1 cellular context compared by ENCODE assay signal in the genomic region with DNA sequence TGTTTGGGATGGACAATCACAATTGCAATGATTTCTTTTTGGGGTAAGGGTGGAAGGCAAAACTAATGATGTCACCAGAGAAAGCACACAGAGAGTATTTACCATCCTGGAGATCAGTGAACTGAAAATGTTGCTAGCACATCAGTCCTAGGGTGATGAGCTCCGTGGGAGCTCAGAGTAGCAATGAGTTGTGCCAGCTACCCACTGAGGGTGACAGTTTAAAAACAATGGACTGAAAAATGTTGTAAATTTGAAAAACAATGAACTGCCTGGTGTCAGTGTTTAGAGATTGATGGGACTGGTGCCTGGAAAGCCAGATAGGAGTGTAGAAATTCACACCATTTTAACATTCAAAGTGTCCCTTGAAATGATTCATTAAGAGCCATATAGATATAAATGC.
TF ChIP-seq lines count a peak whose summit lies in the region.

No MANE protein-coding gene starts in this region.

TF ChIP-seq in H1, 55 proteins besides CTCF, POLR2A, EP300 and RAD21 (continued from another document):
- TF ChIP-seq, protein P1, sequence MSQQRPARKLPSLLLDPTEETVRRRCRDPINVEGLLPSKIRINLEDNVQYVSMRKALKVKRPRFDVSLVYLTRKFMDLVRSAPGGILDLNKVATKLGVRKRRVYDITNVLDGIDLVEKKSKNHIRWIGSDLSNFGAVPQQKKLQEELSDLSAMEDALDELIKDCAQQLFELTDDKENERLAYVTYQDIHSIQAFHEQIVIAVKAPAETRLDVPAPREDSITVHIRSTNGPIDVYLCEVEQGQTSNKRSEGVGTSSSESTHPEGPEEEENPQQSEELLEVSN (IDR thresholded peaks at IDR 0.05), result no peak
- no peak for TF ChIP-seq CTBP2 (IDR thresholded peaks at IDR 0.05; ENCODE audit: borderline replicate concordance, insufficient read depth, insufficient read length, low read length)
- no peak for TF ChIP-seq POU5F1 (IDR thresholded peaks at IDR 0.05; ENCODE audit: low read depth, low read length)
- no peak for TF ChIP-seq SIN3A (conservative IDR thresholded peaks at IDR 0.05 in 1 of 2, IDR thresholded peaks at IDR 0.05 in 1 of 2; ENCODE audit: low read depth in 1 of 2, low read length in 2 of 2)
- TF ChIP-seq SRF (IDR thresholded peaks at IDR 0.05; ENCODE audit: low read depth, low read length), result no peak
- TF ChIP-seq CEBPB (IDR thresholded peaks at IDR 0.05; ENCODE audit: low read depth, low read length), result no peak
- TF ChIP-seq, protein P2, sequence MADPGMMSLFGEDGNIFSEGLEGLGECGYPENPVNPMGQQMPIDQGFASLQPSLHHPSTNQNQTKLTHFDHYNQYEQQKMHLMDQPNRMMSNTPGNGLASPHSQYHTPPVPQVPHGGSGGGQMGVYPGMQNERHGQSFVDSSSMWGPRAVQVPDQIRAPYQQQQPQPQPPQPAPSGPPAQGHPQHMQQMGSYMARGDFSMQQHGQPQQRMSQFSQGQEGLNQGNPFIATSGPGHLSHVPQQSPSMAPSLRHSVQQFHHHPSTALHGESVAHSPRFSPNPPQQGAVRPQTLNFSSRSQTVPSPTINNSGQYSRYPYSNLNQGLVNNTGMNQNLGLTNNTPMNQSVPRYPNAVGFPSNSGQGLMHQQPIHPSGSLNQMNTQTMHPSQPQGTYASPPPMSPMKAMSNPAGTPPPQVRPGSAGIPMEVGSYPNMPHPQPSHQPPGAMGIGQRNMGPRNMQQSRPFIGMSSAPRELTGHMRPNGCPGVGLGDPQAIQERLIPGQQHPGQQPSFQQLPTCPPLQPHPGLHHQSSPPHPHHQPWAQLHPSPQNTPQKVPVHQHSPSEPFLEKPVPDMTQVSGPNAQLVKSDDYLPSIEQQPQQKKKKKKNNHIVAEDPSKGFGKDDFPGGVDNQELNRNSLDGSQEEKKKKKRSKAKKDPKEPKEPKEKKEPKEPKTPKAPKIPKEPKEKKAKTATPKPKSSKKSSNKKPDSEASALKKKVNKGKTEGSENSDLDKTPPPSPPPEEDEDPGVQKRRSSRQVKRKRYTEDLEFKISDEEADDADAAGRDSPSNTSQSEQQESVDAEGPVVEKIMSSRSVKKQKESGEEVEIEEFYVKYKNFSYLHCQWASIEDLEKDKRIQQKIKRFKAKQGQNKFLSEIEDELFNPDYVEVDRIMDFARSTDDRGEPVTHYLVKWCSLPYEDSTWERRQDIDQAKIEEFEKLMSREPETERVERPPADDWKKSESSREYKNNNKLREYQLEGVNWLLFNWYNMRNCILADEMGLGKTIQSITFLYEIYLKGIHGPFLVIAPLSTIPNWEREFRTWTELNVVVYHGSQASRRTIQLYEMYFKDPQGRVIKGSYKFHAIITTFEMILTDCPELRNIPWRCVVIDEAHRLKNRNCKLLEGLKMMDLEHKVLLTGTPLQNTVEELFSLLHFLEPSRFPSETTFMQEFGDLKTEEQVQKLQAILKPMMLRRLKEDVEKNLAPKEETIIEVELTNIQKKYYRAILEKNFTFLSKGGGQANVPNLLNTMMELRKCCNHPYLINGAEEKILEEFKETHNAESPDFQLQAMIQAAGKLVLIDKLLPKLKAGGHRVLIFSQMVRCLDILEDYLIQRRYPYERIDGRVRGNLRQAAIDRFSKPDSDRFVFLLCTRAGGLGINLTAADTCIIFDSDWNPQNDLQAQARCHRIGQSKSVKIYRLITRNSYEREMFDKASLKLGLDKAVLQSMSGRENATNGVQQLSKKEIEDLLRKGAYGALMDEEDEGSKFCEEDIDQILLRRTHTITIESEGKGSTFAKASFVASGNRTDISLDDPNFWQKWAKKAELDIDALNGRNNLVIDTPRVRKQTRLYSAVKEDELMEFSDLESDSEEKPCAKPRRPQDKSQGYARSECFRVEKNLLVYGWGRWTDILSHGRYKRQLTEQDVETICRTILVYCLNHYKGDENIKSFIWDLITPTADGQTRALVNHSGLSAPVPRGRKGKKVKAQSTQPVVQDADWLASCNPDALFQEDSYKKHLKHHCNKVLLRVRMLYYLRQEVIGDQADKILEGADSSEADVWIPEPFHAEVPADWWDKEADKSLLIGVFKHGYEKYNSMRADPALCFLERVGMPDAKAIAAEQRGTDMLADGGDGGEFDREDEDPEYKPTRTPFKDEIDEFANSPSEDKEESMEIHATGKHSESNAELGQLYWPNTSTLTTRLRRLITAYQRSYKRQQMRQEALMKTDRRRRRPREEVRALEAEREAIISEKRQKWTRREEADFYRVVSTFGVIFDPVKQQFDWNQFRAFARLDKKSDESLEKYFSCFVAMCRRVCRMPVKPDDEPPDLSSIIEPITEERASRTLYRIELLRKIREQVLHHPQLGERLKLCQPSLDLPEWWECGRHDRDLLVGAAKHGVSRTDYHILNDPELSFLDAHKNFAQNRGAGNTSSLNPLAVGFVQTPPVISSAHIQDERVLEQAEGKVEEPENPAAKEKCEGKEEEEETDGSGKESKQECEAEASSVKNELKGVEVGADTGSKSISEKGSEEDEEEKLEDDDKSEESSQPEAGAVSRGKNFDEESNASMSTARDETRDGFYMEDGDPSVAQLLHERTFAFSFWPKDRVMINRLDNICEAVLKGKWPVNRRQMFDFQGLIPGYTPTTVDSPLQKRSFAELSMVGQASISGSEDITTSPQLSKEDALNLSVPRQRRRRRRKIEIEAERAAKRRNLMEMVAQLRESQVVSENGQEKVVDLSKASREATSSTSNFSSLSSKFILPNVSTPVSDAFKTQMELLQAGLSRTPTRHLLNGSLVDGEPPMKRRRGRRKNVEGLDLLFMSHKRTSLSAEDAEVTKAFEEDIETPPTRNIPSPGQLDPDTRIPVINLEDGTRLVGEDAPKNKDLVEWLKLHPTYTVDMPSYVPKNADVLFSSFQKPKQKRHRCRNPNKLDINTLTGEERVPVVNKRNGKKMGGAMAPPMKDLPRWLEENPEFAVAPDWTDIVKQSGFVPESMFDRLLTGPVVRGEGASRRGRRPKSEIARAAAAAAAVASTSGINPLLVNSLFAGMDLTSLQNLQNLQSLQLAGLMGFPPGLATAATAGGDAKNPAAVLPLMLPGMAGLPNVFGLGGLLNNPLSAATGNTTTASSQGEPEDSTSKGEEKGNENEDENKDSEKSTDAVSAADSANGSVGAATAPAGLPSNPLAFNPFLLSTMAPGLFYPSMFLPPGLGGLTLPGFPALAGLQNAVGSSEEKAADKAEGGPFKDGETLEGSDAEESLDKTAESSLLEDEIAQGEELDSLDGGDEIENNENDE (IDR thresholded peaks at IDR 0.05; ENCODE audit: insufficient replicate concordance, low read length), result peak; percentile 31
- TF ChIP-seq MAFK (IDR thresholded peaks at IDR 0.05; ENCODE audit: low read depth, low read length), result no peak
- no peak for TF ChIP-seq HDAC6 (IDR thresholded peaks at IDR 0.05; ENCODE audit: low read depth, low read length)
- TF ChIP-seq NANOG (IDR thresholded peaks at IDR 0.05; ENCODE audit: insufficient read depth, low read depth, low read length, poor library complexity, severe bottlenecking), result peak; percentile 89
